ENCODE assay signal across 8 cellular contexts in the genomic region with DNA sequence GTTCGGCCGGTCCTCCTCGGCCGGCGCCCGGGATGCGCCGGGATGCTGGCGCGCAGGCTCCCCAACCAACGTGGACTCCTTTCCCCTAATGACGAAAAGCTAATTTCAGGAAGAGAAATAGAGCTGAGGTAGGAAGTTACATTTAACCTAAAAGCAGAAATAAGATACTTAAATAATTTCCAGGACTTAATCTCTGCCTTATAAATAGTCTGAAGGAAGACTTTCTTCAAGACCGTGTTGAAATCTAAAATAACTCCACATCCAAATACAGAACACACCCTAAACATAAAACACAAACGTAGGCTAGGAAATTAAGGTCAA. TPM values are rescaled to one million over a fixed set of nuclear protein-coding genes. Genes with fewer than 3 reads are reported as not detected.
DNase-seq lines count a peak whose midpoint lies in the region; ATAC-seq and TF ChIP-seq lines count a peak whose summit lies in the region.

No MANE protein-coding gene starts in this region.

- TF ChIP-seq POLR2A in esophagus squamous epithelium (IDR thresholded peaks at IDR 0.05), result no peak

- no peak for DNase-seq in Panc1 (ENCODE audit: low read depth, low spot score)
- DNase-seq in esophagus squamous epithelium (lab: John Stamatoyannopoulos, UW), result no peak
- DNase-seq in psoas muscle, result no peak
- no peak for DNase-seq in GOT3 (lab: John Stamatoyannopoulos, UW)
- DNase-seq in GM10248 (ENCODE audit: extremely low spot score), result no peak

- intact Hi-C loops in Panc1 (cut with micrococcal nuclease; ENCODE audit: unreplicated experiment), result loop anchor here (5.0 kb wide), 1 partner anchor 243 kb away; a partner anchor contains a TSS
- intact Hi-C loops in esophagus squamous epithelium (cut with DNase I), result no loop called here
- intact Hi-C loops in psoas muscle (cut with DNase I), result loop anchor here (2.0 to 5.0 kb wide), 2 partner anchors 37 to 40 kb away; a partner anchor contains a TSS

- H3K4me1 ChIP-seq in Panc1 (ENCODE audit: control insufficient read depth, insufficient read depth, low read length), result peaks cover 36% of the 10 kb centered on the region
- peaks cover 0 to 60% (median 11%) of the 10 kb centered on the region in 3 donors for H3K4me1 ChIP-seq in esophagus squamous epithelium
- H3K4me1 ChIP-seq in psoas muscle, result peaks cover 19% of the 10 kb centered on the region

- POLR2A ChIA-PET in Panc1 (lab: Charles Lee), result interaction anchor here (0.6 kb wide), 3 partner anchors 28 to 114 kb away, joined by 3 read pairs; no protein-coding TSS in a partner anchor
- POLR2A ChIA-PET in GM10248 (lab: Yijun Ruan, JAX), result no interaction called here

- no TSS peak for BruUV-seq in Panc1 (replicated peaks; lab: Mats Ljungman, UMichigan)

- H3K36me3 ChIP-seq in Panc1 (ENCODE audit: control insufficient read depth, insufficient read depth, low read length), result peaks cover 8% of the 10 kb centered on the region; the same call in 1 of the 2 replicates
- peaks cover 0 to 22% (median 0%) of the 10 kb centered on the region in 3 donors for H3K36me3 ChIP-seq in esophagus squamous epithelium
- peaks cover 0 to 11% of the 10 kb centered on the region in 2 donors for H3K36me3 ChIP-seq in psoas muscle (ENCODE audit: insufficient read depth in 1 of 2, low read depth in 1 of 2)

- in situ Hi-C loops in Panc1 (cut with HindIII; ENCODE audit: low pct_unique_long_range_greater_than_20kb, low sequenced_read_pairs), result no loop called here

- H3K9me3 ChIP-seq in Panc1 (ENCODE audit: control insufficient read depth, insufficient read depth, low read depth, low read length) (no peaks in the 10 kb centered on the region), esophagus squamous epithelium (no peaks in the 10 kb centered on the region), psoas muscle (no peaks in the 10 kb centered on the region)

- ATAC-seq in Panc1 (no peak), psoas muscle (no peak), GM21825 (IDR thresholded peaks at IDR 0.05; ENCODE audit: unreplicated experiment) (no peak), GM21528 (IDR thresholded peaks at IDR 0.05; ENCODE audit: low FRiP score, unreplicated experiment) (no peak)

- H3K4me3 ChIP-seq in GM12875 (ENCODE audit: low read depth, low read length) (peak overlapping the region; percentile 77), Panc1 (ENCODE audit: low read depth in 2 of 2, low read length in 2 of 2) (peak overlapping the region; percentile 91 to 98), esophagus squamous epithelium (peak overlapping the region; percentile 82 to 92 (median 90)), psoas muscle (peak overlapping the region; percentile 96)

- TF ChIP-seq CTCF in GM12875 (IDR thresholded peaks at IDR 0.05; ENCODE audit: borderline replicate concordance, insufficient read depth, low read depth, low read length), result no peak
- no peak for TF ChIP-seq CTCF in Panc1 (IDR thresholded peaks at IDR 0.05)
- TF ChIP-seq CTCF in esophagus squamous epithelium (IDR thresholded peaks at IDR 0.05), result no peak
- no peak for TF ChIP-seq CTCF in psoas muscle (IDR thresholded peaks at IDR 0.05)
- no peak for TF ChIP-seq CTCF in GM10248 (IDR thresholded peaks at IDR 0.05; ENCODE audit: control extremely low read depth, extremely low read depth, low read depth, missing control alignments)

- H3K27ac ChIP-seq in Panc1 (ENCODE audit: low read length) (peak overlapping the region; percentile 90), esophagus squamous epithelium (peak overlapping the region; percentile 96 to 99 (median 98)), psoas muscle (peak overlapping the region; percentile 95)

- CTCF ChIA-PET in Panc1 (lab: Charles Lee), result no interaction called here
- CTCF ChIA-PET in GM10248 (lab: Yijun Ruan, JAX), result interaction anchor here (0.7 to 4.1 kb wide), 8 partner anchors 12 to 330 kb away, joined by 3 to 28 read pairs (median 6); no protein-coding TSS in a partner anchor

- WGBS in esophagus squamous epithelium, 2 donors, result 0% methylated on average over 4 to 11 of the region's 14 CpGs
- 0% methylated on average over 14 of the region's 14 CpGs for WGBS in psoas muscle, 3 donors

- H3K27me3 ChIP-seq in Panc1 (ENCODE audit: control insufficient read depth, insufficient read depth, low read length) (no peaks in the 10 kb centered on the region), esophagus squamous epithelium (no peaks in the 10 kb centered on the region), psoas muscle (ENCODE audit: insufficient read depth in 3 of 3, low read length in 2 of 3) (no peaks in the 10 kb centered on the region)

RNA-seq across cellular contexts. Expression of a gene that starts 1.2 kb away (rescaled TPM):
- total RNA-seq in Panc1 (2021; ENCODE audit: unreplicated experiment) (28.5 TPM), esophagus squamous epithelium (10 to 100 TPM; 10.0 to 16.5 (median 11.9) TPM), psoas muscle (10 to 100 TPM in 3 of 4 donors, 1 to 10 TPM in 1; 6.8 to 15.4 (median 12.1) TPM)
- polyA plus RNA-seq in Panc1 (2012; ENCODE audit: insufficient read length), result 14.0 TPM
- 10 to 100 TPM in 1 of 3 donors, 1 to 10 TPM in 2; 5.3 to 22.1 (median 6.0) TPM for polyA plus RNA-seq in psoas muscle

RNA-seq across cellular contexts. Expression of a gene that starts 39.8 kb away (rescaled TPM):
- 20.4 TPM for total RNA-seq in Panc1 (2021; ENCODE audit: unreplicated experiment)
- polyA plus RNA-seq in Panc1 (2012; ENCODE audit: insufficient read length), result 9.1 TPM
- total RNA-seq in esophagus squamous epithelium, result 10 to 100 TPM; 11.1 to 22.3 (median 15.1) TPM
- 1 to 10 TPM; 4.6 to 5.6 (median 5.0) TPM for total RNA-seq in psoas muscle
- 1 to 10 TPM; 1.6 to 2.6 (median 2.4) TPM for polyA plus RNA-seq in psoas muscle
